In genomic region chrX:106341823-106342222, GRCh38 we compare ENCODE assay signal across 21 cellular contexts.
DNase-seq lines count a peak whose midpoint lies in the region; ATAC-seq, FAIRE-seq and TF ChIP-seq lines count a peak whose summit lies in the region.
"Had no signal": no experiment of that assay in that cellular context is flagged by ENCODE, and none has a peak within 500 bp of the region (broad histone marks: within the 10 kb centered on the region; RNA-seq: fewer than 3 reads in every experiment).

No MANE protein-coding gene starts in this region.

- BruUV-seq in K562 (replicated peaks; lab: Mats Ljungman, UMichigan) = no TSS peak

- ATAC-seq in K562 = no peak

- in situ Hi-C loops in K562 (cut with MboI) (no loop called here), G401 (cut with HindIII; ENCODE audit: low sequenced_read_pairs) (no loop called here)

- POLR2A ChIA-PET in K562 (lab: Yijun Ruan, JAX) = no interaction called here

- DNase-seq in DMS53 (lab: John Stamatoyannopoulos, UW) (peak; percentile 25), DMS53 treated with DMSO at 0.1 percent for 48 hours (lab: John Stamatoyannopoulos, UW; ENCODE audit: unreplicated experiment) (no peak), NB4 (ENCODE audit: low read depth) (peak; percentile 1), K562 (ENCODE audit: extremely low read depth in 1 of 4, low spot score in 3 of 4) (no peak), small intestine (no peak), COLO829 (ENCODE audit: low spot score) (no peak), T-helper 9 cell (no peak), G401 (ENCODE audit: low spot score) (no peak)
- DNase-seq: 8988T; Calu3; CD4-positive, alpha-beta T cell; DMS79 treated with DMSO at 0.1 percent for 48 hours; GF-D8; GM23248; KBM-7; NCI-H1417 treated with DMSO at 0.1 percent for 48 hours; NCI-H187 treated with DMSO at 0.1 percent for 48 hours; NCI-H526; Peyer's patch; Right ventricle myocardium superior; SW 1271 had no signal

- H3K4me2 ChIP-seq in K562 (ENCODE audit: insufficient read depth, low read length) = no peak overlapping the region

- no peak overlapping the region for H2AFZ ChIP-seq in K562 (ENCODE audit: low read depth, low read length)
- H2AFZ ChIP-seq: GM23248 had no signal

- TF ChIP-seq CTCF in NB4 (IDR thresholded peaks at IDR 0.05; ENCODE audit: low read depth, low read length) (no peak), K562 (IDR thresholded peaks at IDR 0.05 in 2 of 3, conservative IDR thresholded peaks at IDR 0.05 in 1 of 3; ENCODE audit: insufficient read depth in 2 of 3, low read depth in 1 of 3, low read length in 3 of 3) (no peak)

- FAIRE-seq in K562 (lab: Jason Lieb, UNC) (no peak), small intestine (lab: Jason Lieb, UNC) (peak; percentile 97)

- H3K4me1 ChIP-seq in K562 (replicated peaks in 1 of 2; ENCODE audit: control insufficient read depth in 2 of 2, insufficient read depth in 2 of 2, low read length in 2 of 2) = no peaks in the 10 kb centered on the region
- no peaks in the 10 kb centered on the region for H3K4me1 ChIP-seq in small intestine (ENCODE audit: control insufficient read depth in 2 of 2, insufficient read depth in 1 of 2, low read depth in 1 of 2, low read length in 1 of 2)
- H3K4me1 ChIP-seq: Peyer's patch had no signal

- no peak overlapping the region for H3K4me3 ChIP-seq in NB4 (ENCODE audit: low read depth, low read length)
- H3K4me3 ChIP-seq in K562 = no peak overlapping the region
- no peak overlapping the region for H3K4me3 ChIP-seq in small intestine (ENCODE audit: low read depth in 1 of 2, low read length in 2 of 2)
- H3K4me3 ChIP-seq: GM23248, Peyer's patch had no signal

- H3K9me3 ChIP-seq in K562 (replicated peaks; ENCODE audit: control insufficient read depth, insufficient read depth, low read depth, low read length) (no peaks in the 10 kb centered on the region), small intestine (ENCODE audit: control insufficient read depth, low read depth) (no peaks in the 10 kb centered on the region)
- H3K9me3 ChIP-seq: Peyer's patch had no signal

- H3K9me1 ChIP-seq in K562 (ENCODE audit: control insufficient read depth, insufficient read depth, low read length) = no peaks in the 10 kb centered on the region

- TF ChIP-seq POLR2A in NB4 (IDR thresholded peaks at IDR 0.05; ENCODE audit: extremely low read depth, insufficient read length) (no peak), K562 (conservative IDR thresholded peaks at IDR 0.05) (no peak)

- H3K36me3 ChIP-seq in K562 (ENCODE audit: control insufficient read depth, insufficient read depth, low read length) = no peaks in the 10 kb centered on the region
- no peaks in the 10 kb centered on the region for H3K36me3 ChIP-seq in small intestine (ENCODE audit: control insufficient read depth in 2 of 2, insufficient read depth in 2 of 2, low read length in 2 of 2)
- H3K36me3 ChIP-seq: Peyer's patch had no signal

- intact Hi-C loops in K562 (cut with micrococcal nuclease) = no loop called here

- CTCF ChIA-PET in K562 (lab: Yijun Ruan, JAX; ENCODE audit: low intra/inter-chr PET ratio) = no interaction called here

- H3K27ac ChIP-seq in K562 (ENCODE audit: extremely low read depth, low read depth, low read length) (no peak overlapping the region), small intestine (ENCODE audit: low read depth in 1 of 2, low read length in 1 of 2) (no peak overlapping the region)
- H3K27ac ChIP-seq: GM23248, Peyer's patch had no signal

- no peaks in the 10 kb centered on the region for H3K27me3 ChIP-seq in K562 (ENCODE audit: control insufficient read depth in 2 of 2, insufficient read depth in 2 of 2, low read length in 2 of 2)
- H3K27me3 ChIP-seq in small intestine (ENCODE audit: control insufficient read depth in 2 of 2, insufficient read depth in 2 of 2, low read length in 2 of 2) = no peaks in the 10 kb centered on the region
- H3K27me3 ChIP-seq: Peyer's patch had no signal

- no peak overlapping the region for H3K9ac ChIP-seq in K562 (ENCODE audit: insufficient read depth in 1 of 2, low read depth in 2 of 2, low read length in 2 of 2)
- H3K9ac ChIP-seq: GM23248 had no signal

- no peak for TF ChIP-seq EP300 in K562 (IDR thresholded peaks at IDR 0.05; ENCODE audit: low read length)

- TF ChIP-seq RAD21 in K562 (CRISPR knock-in tag; conservative IDR thresholded peaks at IDR 0.05 in 1 of 2, IDR thresholded peaks at IDR 0.05 in 1 of 2) = no peak

- H3K79me2 ChIP-seq in K562 (ENCODE audit: control insufficient read depth, insufficient read depth, low read length) = no peaks in the 10 kb centered on the region

- H4K20me1 ChIP-seq in K562 (replicated peaks; ENCODE audit: control insufficient read depth, insufficient read depth, low read length) = no peaks in the 10 kb centered on the region

- WGBS in K562 (ENCODE audit: insufficient coverage, low coverage, missing lambda C conversion rate) = 2% methylated on average over 3 of the region's 3 CpGs
- WGBS in small intestine, 3 donors = 49 to 58% (median 57%) methylated on average over 3 of the region's 3 CpGs

TF ChIP-seq in K562, 482 proteins besides CTCF, POLR2A, EP300 and RAD21:
- TF ChIP-seq NFE2 (IDR thresholded peaks at IDR 0.05; ENCODE audit: low read depth) (no peak), ZNF584 (CRISPR knock-in tag; IDR thresholded peaks at IDR 0.05; ENCODE audit: low read depth) (no peak), ZFP36 (IDR thresholded peaks at IDR 0.05; ENCODE audit: low read depth, low read length, partially characterized antibody) (peak; percentile 48), HOMEZ (CRISPR knock-in tag; IDR thresholded peaks at IDR 0.05) (no peak), ZC3H8 (IDR thresholded peaks at IDR 0.05) (no peak), BCL6 (CRISPR knock-in tag; IDR thresholded peaks at IDR 0.05) (no peak)

Comparison
In these comparisons a context has a peak if more than half of its experiments do, and no peak if none do; other contexts are left out.
1. DNase-seq: peak in DMS53 (single experiment) and NB4 (single experiment); none in DMS53 treated with DMSO at 0.1 percent for 48 hours (single experiment), K562 (0 of 4), small intestine (single experiment), COLO829 (single experiment), T-helper 9 cell (single experiment) and G401 (single experiment).